Comparison of ENCODE assay signal across 23 cellular contexts in genomic region chr2:171217330-171217729, GRCh38.
"Had no signal": no experiment of that assay in that cellular context is flagged by ENCODE, and none has a peak within 500 bp of the region (broad histone marks: within the 10 kb centered on the region; RNA-seq: fewer than 3 reads in every experiment).

No MANE protein-coding gene starts in this region.

- ATAC-seq: activated T-cell treated with anti-CD3 and anti-CD28 coated beads, Interleukin-2, amount 50 U/mL, for 72 hours; gastrocnemius medialis; lower lobe of right lung; natural killer cell treated with Interleukin-12 subunit alpha and Interleukin-12 subunit beta and Interleukin-15 and Interleukin-18, amount 100 ng/mL, for 72 hours had no signal

- FAIRE-seq: endometrium had no signal

- H3K4me3 Mint-ChIP-seq: activated T-cell treated with anti-CD3 and anti-CD28 coated beads, Interleukin-2, amount 50 U/mL, for 72 hours; central memory CD8-positive, alpha-beta T cell; mesothelial cell of epicardium; natural killer cell treated with Interleukin-12 subunit alpha and Interleukin-12 subunit beta and Interleukin-15 and Interleukin-18, amount 100 ng/mL, for 72 hours had no signal

- H3K4me3 ChIP-seq: coronary artery, gastrocnemius medialis, lower lobe of right lung, spleen had no signal

- H3K4me1 ChIP-seq: gastrocnemius medialis, lower lobe of right lung, spleen had no signal

- DNase-seq: activated CD4-positive, alpha-beta T cell treated with anti-CD3 and anti-CD28 coated beads for 1 hour; activated CD8-positive, alpha-beta memory T cell treated with anti-CD3 and anti-CD28 coated beads for 24 hours; activated CD8-positive, alpha-beta memory T cell treated with anti-CD3 and anti-CD28 coated beads, Interleukin-2, amount 50 U/mL, for 48 hours; activated effector memory CD4-positive, alpha-beta T cell treated with anti-CD3 and anti-CD28 coated beads, Interleukin-2, amount 50 U/mL, for 16 hours; activated naive CD4-positive, alpha-beta T cell treated with anti-CD3 and anti-CD28 coated beads, Interleukin-2, amount 50 U/mL, for 16 hours; activated T-cell treated with anti-CD3 and anti-CD28 coated beads, Interleukin-2, amount 50 U/mL, for 72 hours; aorta; brain microvascular endothelial cell; gastrocnemius medialis; head of caudate nucleus; islet precursor cell; lower lobe of right lung; nucleus accumbens; spleen; stimulated activated CD8-positive, alpha-beta memory T cell treated with anti-CD3 and anti-CD28 coated beads, Interleukin-4, amount 100 ng/mL, for 48 hours; stimulated activated naive CD4-positive, alpha-beta T cell; T-helper 2 cell had no signal

- H3K36me3 Mint-ChIP-seq: mesothelial cell of epicardium had no signal

- H3K4me1 Mint-ChIP-seq: central memory CD8-positive, alpha-beta T cell had no signal

- H3K27me3 ChIP-seq: brain microvascular endothelial cell, gastrocnemius medialis, spleen had no signal

- H3K27ac ChIP-seq: brain microvascular endothelial cell, coronary artery, gastrocnemius medialis, lower lobe of right lung, spleen, VCaP had no signal

- H3K36me3 ChIP-seq: brain microvascular endothelial cell, gastrocnemius medialis, lower lobe of right lung, spleen had no signal

- H3K9me3 ChIP-seq: gastrocnemius medialis, lower lobe of right lung had no signal

- H3K27ac Mint-ChIP-seq: activated T-cell treated with anti-CD3 and anti-CD28 coated beads, Interleukin-2, amount 50 U/mL, for 72 hours; mesothelial cell of epicardium; natural killer cell treated with Interleukin-12 subunit alpha and Interleukin-12 subunit beta and Interleukin-15 and Interleukin-18, amount 100 ng/mL, for 72 hours had no signal
